34 cellular contexts compared by ENCODE assay signal in genomic region chr10:64576497-64576896, GRCh38.
"Had no signal": no experiment of that assay in that cellular context is flagged by ENCODE, and none has a peak within 500 bp of the region (broad histone marks: within the 10 kb centered on the region; RNA-seq: fewer than 3 reads in every experiment).

No MANE protein-coding gene starts in this region.

- H3K27ac ChIP-seq: adrenal gland, cardiac muscle cell, VCaP had no signal

- H3K9me3 Mint-ChIP-seq: activated B cell treated with CpG ODN at 0.5 μM for 24 hours; activated CD4-positive, alpha-beta T cell treated with anti-CD3 and anti-CD28 coated beads, Interleukin-2, amount 10 ng/mL, durations not matched to agents 24 days and 14 days; activated naive CD4-positive, alpha-beta T cell treated with anti-CD3 and anti-CD28 coated beads for 36 hours; activated naive CD8-positive, alpha-beta T cell treated with anti-CD3 and anti-CD28 coated beads for 36 hours; T-helper 1 cell treated with Interleukin-12 subunit alpha and Interleukin-12 subunit beta and Interleukin-4 antibody, amounts not matched to agents 30 μg/mL and 1 μg/mL, for 36 hours had no signal

- H3K36me3 Mint-ChIP-seq: activated CD4-positive, alpha-beta memory T cell treated with anti-CD3 and anti-CD28 coated beads for 36 hours; activated naive CD4-positive, alpha-beta T cell treated with anti-CD3 and anti-CD28 coated beads, Interleukin-2, amount 50 U/mL, for 72 hours; activated naive CD8-positive, alpha-beta T cell treated with anti-CD3 and anti-CD28 coated beads for 36 hours; brain had no signal

- ATAC-seq: activated CD8-positive, alpha-beta T cell treated with anti-CD3 and anti-CD28 coated beads for 36 hours; activated naive CD4-positive, alpha-beta T cell treated with anti-CD3 and anti-CD28 coated beads, Interleukin-2, amount 50 U/mL, for 72 hours; activated T-cell treated with anti-CD3 and anti-CD28 coated beads, Interleukin-2, amount 50 U/mL, for 4 hours; activated T-cell treated with anti-CD3 and anti-CD28 coated beads, Interleukin-2, amount 50 U/mL, for 72 hours; activated T-helper 17 cell treated with anti-CD3 and anti-CD28 coated beads, Interleukin-2, amount 50 U/mL, for 72 hours had no signal

- H3K27ac Mint-ChIP-seq: activated B cell treated with CpG ODN at 0.5 μM for 24 hours; activated CD4-positive, alpha-beta memory T cell treated with anti-CD3 and anti-CD28 coated beads for 36 hours; activated CD4-positive, alpha-beta T cell treated with anti-CD3 and anti-CD28 coated beads, Interleukin-2, amount 10 ng/mL, durations not matched to agents 24 days and 14 days; activated CD8-positive, alpha-beta T cell treated with anti-CD3 and anti-CD28 coated beads for 36 hours; activated naive CD4-positive, alpha-beta T cell treated with anti-CD3 and anti-CD28 coated beads for 36 hours; activated naive CD4-positive, alpha-beta T cell treated with anti-CD3 and anti-CD28 coated beads, Interleukin-2, amount 50 U/mL, for 72 hours; activated naive CD8-positive, alpha-beta T cell treated with anti-CD3 and anti-CD28 coated beads for 36 hours; activated T-cell treated with anti-CD3 and anti-CD28 coated beads, Interleukin-2, amount 50 U/mL, for 72 hours; activated T-helper 1 cell treated with anti-CD3 and anti-CD28 coated beads, Interleukin-12 subunit alpha, Interleukin-12 subunit beta, Interleukin-2, Interleukin-4 antibody, amounts not matched to agents 30 ng/mL and 10 ng/mL and 1 ng/mL, durations not matched to agents 14 hours and 24 hours and 36 hours; activated T-helper 17 cell treated with anti-CD3 and anti-CD28 coated beads, Interleukin-2, amount 50 U/mL, for 72 hours; brain; T-helper 1 cell treated with Interleukin-12 subunit alpha and Interleukin-12 subunit beta and Interleukin-4 antibody, amounts not matched to agents 30 μg/mL and 1 μg/mL, for 36 hours; T-helper 2 cell treated with Interferon-gamma antibody and Interleukin-4, amounts not matched to agents 5 μg/mL and 100 μg/mL, for 36 hours had no signal

- H3K9me3 ChIP-seq: adrenal gland had no signal

- H3K4me1 Mint-ChIP-seq: activated B cell treated with CpG ODN at 0.5 μM for 24 hours; activated CD4-positive, alpha-beta T cell treated with anti-CD3 and anti-CD28 coated beads, Interleukin-2, amount 10 ng/mL, durations not matched to agents 24 days and 14 days; activated naive CD8-positive, alpha-beta T cell treated with anti-CD3 and anti-CD28 coated beads for 36 hours; activated T-helper 17 cell treated with anti-CD3 and anti-CD28 coated beads, Interleukin-2, amount 50 U/mL, for 72 hours had no signal

- H3K27me3 ChIP-seq: adrenal gland, cardiac muscle cell had no signal

- H3K36me3 ChIP-seq: adrenal gland, cardiac muscle cell had no signal

- H3K4me1 ChIP-seq: adrenal gland had no signal

- DNase-seq: activated B cell treated with CpG ODN at 0.5 μM for 24 hours; activated CD4-positive, alpha-beta memory T cell treated with anti-CD3 and anti-CD28 coated beads for 36 hours; activated CD4-positive, alpha-beta T cell treated with anti-CD3 and anti-CD28 coated beads for 4 hours; activated CD4-positive, alpha-beta T cell treated with anti-CD3 and anti-CD28 coated beads, Interleukin-2, amount 10 ng/mL, durations not matched to agents 24 days and 14 days; activated CD4-positive, alpha-beta T cell treated with anti-CD3 and anti-CD28 coated beads, Interleukin-2, amount 50 U/mL, for 1 hour; activated CD4-positive, alpha-beta T cell treated with anti-CD3 and anti-CD28 coated beads, Interleukin-2, amount 50 U/mL, for 4 hours; activated CD4-positive, CD25-positive, alpha-beta regulatory T cell treated with anti-CD3 and anti-CD28 coated beads, Interleukin-2, amount 50 U/mL, for 72 hours; activated CD8-positive, alpha-beta memory T cell treated with anti-CD3 and anti-CD28 coated beads, Interleukin-2, amount 50 U/mL, for 4 hours; activated CD8-positive, alpha-beta T cell treated with anti-CD3 and anti-CD28 coated beads for 36 hours; activated effector memory CD4-positive, alpha-beta T cell treated with anti-CD3 and anti-CD28 coated beads, Interleukin-2, amount 50 U/mL, for 16 hours; activated gamma-delta T cell treated with Interleukin-2 at 50 U/mL for 16 hours; activated naive CD4-positive, alpha-beta T cell; activated naive CD4-positive, alpha-beta T cell treated with anti-CD3 and anti-CD28 coated beads for 36 hours; activated naive CD4-positive, alpha-beta T cell treated with anti-CD3 and anti-CD28 coated beads, Interleukin-2, amount 50 U/mL, for 16 hours; activated naive CD8-positive, alpha-beta T cell treated with anti-CD3 and anti-CD28 coated beads for 36 hours; activated T-cell treated with anti-CD3 and anti-CD28 coated beads for 4 hours; activated T-cell treated with anti-CD3 and anti-CD28 coated beads, Interleukin-2, amount 50 U/mL, for 1 hour; activated T-cell treated with anti-CD3 and anti-CD28 coated beads, Interleukin-2, amount 50 U/mL, for 4 hours; activated T-cell treated with anti-CD3 and anti-CD28 coated beads, Interleukin-2, amount 50 U/mL, for 72 hours; adrenal gland; amniotic stem cell; aorta; central memory CD4-positive, alpha-beta T cell; T-helper 1 cell; T-helper 2 cell; T-helper 9 cell had no signal

- H3K4me3 Mint-ChIP-seq: activated B cell treated with CpG ODN at 0.5 μM for 24 hours; activated CD4-positive, alpha-beta memory T cell treated with anti-CD3 and anti-CD28 coated beads for 36 hours; activated CD4-positive, alpha-beta T cell treated with anti-CD3 and anti-CD28 coated beads, Interleukin-2, amount 10 ng/mL, durations not matched to agents 24 days and 14 days; activated CD8-positive, alpha-beta T cell treated with anti-CD3 and anti-CD28 coated beads for 36 hours; activated naive CD4-positive, alpha-beta T cell treated with anti-CD3 and anti-CD28 coated beads for 36 hours; activated naive CD8-positive, alpha-beta T cell treated with anti-CD3 and anti-CD28 coated beads for 36 hours; activated T-cell treated with anti-CD3 and anti-CD28 coated beads, Interleukin-2, amount 50 U/mL, for 4 hours; activated T-cell treated with anti-CD3 and anti-CD28 coated beads, Interleukin-2, amount 50 U/mL, for 72 hours; activated T-helper 1 cell treated with anti-CD3 and anti-CD28 coated beads, Interleukin-12 subunit alpha, Interleukin-12 subunit beta, Interleukin-2, Interleukin-4 antibody, amounts not matched to agents 30 ng/mL and 10 ng/mL and 1 ng/mL, durations not matched to agents 14 hours and 24 hours and 36 hours; activated T-helper 17 cell treated with anti-CD3 and anti-CD28 coated beads, Interleukin-2, amount 50 U/mL, for 72 hours; brain; T-helper 1 cell treated with Interleukin-12 subunit alpha and Interleukin-12 subunit beta and Interleukin-4 antibody, amounts not matched to agents 30 μg/mL and 1 μg/mL, for 36 hours; T-helper 2 cell treated with Interferon-gamma antibody and Interleukin-4, amounts not matched to agents 5 μg/mL and 100 μg/mL, for 36 hours had no signal

- H3K4me3 ChIP-seq: adrenal gland, cardiac muscle cell had no signal

- H3K27me3 Mint-ChIP-seq: activated B cell treated with CpG ODN at 0.5 μM for 24 hours; activated CD4-positive, alpha-beta memory T cell treated with anti-CD3 and anti-CD28 coated beads for 36 hours; activated CD4-positive, alpha-beta T cell treated with anti-CD3 and anti-CD28 coated beads, Interleukin-2, amount 10 ng/mL, durations not matched to agents 24 days and 14 days; activated CD8-positive, alpha-beta T cell treated with anti-CD3 and anti-CD28 coated beads for 36 hours; activated naive CD8-positive, alpha-beta T cell treated with anti-CD3 and anti-CD28 coated beads for 36 hours; activated T-helper 17 cell treated with anti-CD3 and anti-CD28 coated beads, Interleukin-2, amount 50 U/mL, for 72 hours had no signal
